ENCODE assay signal across 29 cellular contexts in genomic region chrX:14491689-14492088, GRCh38. TPM values are rescaled to one million over a fixed set of nuclear protein-coding genes. Genes with fewer than 3 reads are reported as not detected.
"Had no signal": no experiment of that assay in that cellular context is flagged by ENCODE, and none has a peak within 500 bp of the region (broad histone marks: within the 10 kb centered on the region; RNA-seq: fewer than 3 reads in every experiment).

No MANE protein-coding gene starts in this region.

- H3K27me3 ChIP-seq: gastrocnemius medialis, neural progenitor cell, right atrium auricular region, sigmoid colon, testis, tibial artery had no signal

- H3K4me1 ChIP-seq: gastrocnemius medialis, neural progenitor cell, parathyroid adenoma, right atrium auricular region, testis, tibial artery had no signal

- H3K27ac ChIP-seq: gastrocnemius medialis, neural progenitor cell, parathyroid adenoma, right atrium auricular region, sigmoid colon, testis, tibial artery had no signal

- FAIRE-seq: endometrium, keratinocyte, urothelium cell line had no signal

- DNase-seq: cortex of kidney; effector memory CD8-positive, alpha-beta T cell; gastrocnemius medialis; head of caudate nucleus; mesenchymal stem cell; naive thymus-derived CD4-positive, alpha-beta T cell; sigmoid colon; stimulated activated CD4-positive, alpha-beta T cell treated with anti-CD3 and anti-CD28 coated beads, Interleukin-2, amount 100 ng/mL, for 24 hours; stimulated activated CD4-positive, alpha-beta T cell treated with anti-CD3 and anti-CD28 coated beads, Interleukin-4, amount 100 ng/mL, for 24 hours; stimulated activated naive CD8-positive, alpha-beta T cell treated with anti-CD3 and anti-CD28 coated beads, Interleukin-15, Interleukin-2, amounts not matched to agents 100 U/mL and 50 U/mL, for 24 hours; substantia nigra; testis; tibial artery had no signal

- H3K9me3 ChIP-seq: gastrocnemius medialis, right atrium auricular region, sigmoid colon, testis, tibial artery had no signal

- H3K36me3 ChIP-seq: gastrocnemius medialis, neural progenitor cell, right atrium auricular region, sigmoid colon, tibial artery had no signal

- H3K4me3 ChIP-seq: gastrocnemius medialis, lung, neural progenitor cell, right atrium auricular region, sigmoid colon, testis, tibial artery had no signal

RNA-seq across cellular contexts. Expression of gene GLRA2, which starts 37.6 kb away (rescaled TPM):
- total RNA-seq: dermis microvascular lymphatic vessel endothelial cell; gastrocnemius medialis; glomerular endothelial cell; left lobe of liver; liver; mesothelial cell of epicardium; mucosa of gallbladder; naive thymus-derived CD4-positive, alpha-beta T cell; osteoblast; progenitor cell of endocrine pancreas; right atrium auricular region had no signal
- polyA plus RNA-seq: esophagus; keratinocyte; liver; lung; naive thymus-derived CD4-positive, alpha-beta T cell had no signal
